In the genomic region with DNA sequence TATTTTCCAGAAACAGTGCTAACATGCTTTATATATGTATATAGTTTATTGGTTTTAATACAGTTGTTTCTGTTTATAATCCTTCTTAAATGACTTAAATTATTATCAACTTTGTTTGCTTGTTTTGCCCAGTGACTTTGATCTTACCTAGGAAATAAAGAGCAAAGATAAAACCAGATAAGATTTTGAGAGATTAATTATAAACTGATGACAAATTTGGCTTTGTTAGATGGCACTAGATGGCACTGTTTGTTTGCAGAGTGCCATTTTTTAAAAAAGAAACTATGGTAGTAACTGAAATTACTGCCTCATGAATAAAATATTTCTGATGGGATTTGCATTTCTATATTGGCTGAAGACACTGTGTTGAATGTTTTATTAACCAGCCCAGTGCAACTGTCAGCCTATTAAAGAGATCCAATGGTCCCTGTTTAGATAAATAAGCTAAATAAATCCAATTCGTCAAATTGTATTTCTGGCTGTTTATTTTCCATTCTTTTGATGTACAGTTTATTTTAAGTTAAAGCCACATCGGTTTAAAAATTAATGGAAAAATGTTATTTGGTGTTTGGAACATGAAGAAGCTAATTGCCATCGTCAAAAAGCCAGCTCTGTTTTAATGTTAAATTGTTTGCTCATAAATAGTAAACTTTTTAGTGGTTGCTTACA, we compare ENCODE assay signal across 10 cellular contexts.
DNase-seq lines count a peak whose midpoint lies in the region; ATAC-seq, FAIRE-seq and TF ChIP-seq lines count a peak whose summit lies in the region.
"Had no signal": no experiment of that assay in that cellular context is flagged by ENCODE, and none has a peak within 500 bp of the region (broad histone marks: within the 10 kb centered on the region; RNA-seq: fewer than 3 reads in every experiment).

No MANE protein-coding gene starts in this region.

- in situ Hi-C loops in ACHN (cut with HindIII; ENCODE audit: low pct_ligation_motif_present, low pct_unique_long_range_greater_than_20kb, low sequenced_read_pairs) (no loop called here), GM13977 (cut with MboI; ENCODE audit: low pct_unique_long_range_greater_than_20kb, low sequenced_read_pairs, unreplicated experiment) (no loop called here)

- peak; percentile 62 for FAIRE-seq in TTC549 (lab: Jason Lieb, UNC)

- peak; percentile 41 for TF ChIP-seq CTCF in GM13977 (IDR thresholded peaks at IDR 0.05; ENCODE audit: extremely low read depth, insufficient read depth, missing control alignments)

- ATAC-seq in GM21717 (IDR thresholded peaks at IDR 0.05; ENCODE audit: unreplicated experiment), result no peak
- ATAC-seq: stimulated activated naive B cell treated with anti-CD40 and anti-IgM and Interleukin-4, amounts not matched to agents 10 μg/mL and 1 μg/mL and 100 μg/mL, for 72 hours had no signal

- DNase-seq in ACHN (peak; percentile 28), GM13977 (ENCODE audit: low spot score) (no peak), iris pigment epithelial cell (ENCODE audit: low read depth) (peak; percentile 11), CD1c-positive myeloid dendritic cell (ENCODE audit: extremely low spot score) (no peak), T1000 (lab: John Stamatoyannopoulos, UW) (no peak)
- no peak for DNase-seq in stimulated activated naive CD4-positive, alpha-beta T cell (lab: John Stamatoyannopoulos, UW)
- DNase-seq: activated naive CD8-positive, alpha-beta T cell treated with anti-CD3 and anti-CD28 coated beads, Interleukin-2, amount 10 ng/mL, durations not matched to agents 7 days and 5 days; stimulated activated naive B cell treated with anti-CD40 and anti-IgM and Interleukin-4, amounts not matched to agents 10 μg/mL and 1 μg/mL and 100 μg/mL, for 72 hours had no signal

Comparison
In these comparisons a context has a peak if more than half of its experiments do, and no peak if none do; other contexts are left out.
1. DNase-seq: peak in ACHN (single experiment) and iris pigment epithelial cell (single experiment); none in GM13977 (single experiment), CD1c-positive myeloid dendritic cell (single experiment), stimulated activated naive CD4-positive, alpha-beta T cell (0 of 6) and T1000 (single experiment).